ENCODE assay signal across 19 cellular contexts in the genomic region with DNA sequence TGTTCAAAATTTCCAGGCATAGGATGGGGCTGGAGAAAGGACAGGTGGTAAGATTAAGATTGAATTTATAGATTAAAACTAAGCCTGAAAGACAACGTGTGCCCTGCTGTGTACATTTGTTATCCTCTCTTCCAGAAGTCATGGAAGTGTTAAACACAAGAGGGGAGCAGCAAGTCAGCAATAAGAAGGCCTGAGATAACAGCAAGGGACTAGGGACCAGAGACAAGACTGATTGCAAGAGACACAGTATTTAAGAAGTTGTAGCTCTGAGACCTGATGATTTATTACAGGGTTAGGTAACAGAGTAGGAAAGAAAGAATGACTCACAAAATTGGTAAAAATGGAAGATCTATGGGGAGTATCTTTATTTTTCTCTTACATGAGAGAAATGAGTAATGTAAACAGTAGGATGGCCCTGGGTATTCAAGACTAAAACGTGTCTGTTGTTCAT. TPM values are rescaled to one million over a fixed set of nuclear protein-coding genes. Genes with fewer than 3 reads are reported as not detected.
DNase-seq lines count a peak whose midpoint lies in the region; ATAC-seq and TF ChIP-seq lines count a peak whose summit lies in the region.
"Had no signal": no experiment of that assay in that cellular context is flagged by ENCODE, and none has a peak within 500 bp of the region (broad histone marks: within the 10 kb centered on the region; RNA-seq: fewer than 3 reads in every experiment).

No MANE protein-coding gene starts in this region.

- H3K27me3 Mint-ChIP-seq in chondrocyte (ENCODE audit: low read depth) = no peaks in the 10 kb centered on the region
- no peaks in the 10 kb centered on the region for H3K27me3 Mint-ChIP-seq in nephron progenitor cell (ENCODE audit: low read depth, poor library complexity)
- H3K27me3 Mint-ChIP-seq in CD4-positive, alpha-beta T cell = peaks cover 5% of the 10 kb centered on the region

- H3K27ac Mint-ChIP-seq in chondrocyte (ENCODE audit: unreplicated experiment) = peak overlapping the region; percentile 4
- H3K27ac Mint-ChIP-seq in nephron progenitor cell = peak overlapping the region; percentile 54
- no peak overlapping the region for H3K27ac Mint-ChIP-seq in CD4-positive, alpha-beta T cell
- H3K27ac Mint-ChIP-seq: activated B cell treated with CpG ODN at 0.5 μM for 24 hours, H9 had no signal

- no peak overlapping the region for H3K27ac ChIP-seq in CD4-positive, alpha-beta T cell (ENCODE audit: low read depth, low read length)
- H3K27ac ChIP-seq in dorsolateral prefrontal cortex = no peak overlapping the region
- H3K27ac ChIP-seq: BLaER1, body of pancreas had no signal

- no peaks in the 10 kb centered on the region for H3K9me3 ChIP-seq in CD4-positive, alpha-beta T cell (ENCODE audit: control insufficient read depth, low read length)
- H3K9me3 ChIP-seq: BLaER1, body of pancreas had no signal

- H3K27me3 ChIP-seq in CD4-positive, alpha-beta T cell (ENCODE audit: control insufficient read depth, insufficient read depth, low read length) = no peaks in the 10 kb centered on the region
- H3K27me3 ChIP-seq in dorsolateral prefrontal cortex = peaks cover 0 to 3% (median 0%) of the 10 kb centered on the region in 45 donors
- H3K27me3 ChIP-seq: BLaER1, body of pancreas had no signal

- H3K4me1 Mint-ChIP-seq in chondrocyte (ENCODE audit: low read depth) (peaks cover 53% of the 10 kb centered on the region), nephron progenitor cell (peaks cover 40% of the 10 kb centered on the region)
- H3K4me1 Mint-ChIP-seq in CD4-positive, alpha-beta T cell (ENCODE audit: low read depth) = no peaks in the 10 kb centered on the region
- H3K4me1 Mint-ChIP-seq: activated B cell treated with CpG ODN at 0.5 μM for 24 hours had no signal

- TF ChIP-seq CTCF in chondrocyte (IDR thresholded peaks at IDR 0.05) (no peak), nephron progenitor cell (IDR thresholded peaks at IDR 0.05) (no peak), dorsolateral prefrontal cortex (IDR thresholded peaks at IDR 0.05 in 54 of 56, conservative IDR thresholded peaks at IDR 0.05 in 2 of 56; ENCODE audit: low read depth in 1 of 56, partially characterized antibody in 56 of 56) (no peak)
- TF ChIP-seq CTCF in CD4-positive, alpha-beta T cell (IDR thresholded peaks at IDR 0.05) = no peak

- POLR2A ChIA-PET in CD4-positive, alpha-beta T cell (lab: Charles Lee) = no interaction called here

- H3K4me3 Mint-ChIP-seq in chondrocyte (ENCODE audit: unreplicated experiment) (no peak overlapping the region), nephron progenitor cell (peak overlapping the region; percentile 5)
- H3K4me3 Mint-ChIP-seq in CD4-positive, alpha-beta T cell = no peak overlapping the region
- H3K4me3 Mint-ChIP-seq: activated B cell treated with CpG ODN at 0.5 μM for 24 hours, H9 had no signal

- CTCF ChIA-PET in CD4-positive, alpha-beta T cell (lab: Charles Lee) = no interaction called here

- no peaks in the 10 kb centered on the region for H3K36me3 Mint-ChIP-seq in chondrocyte (ENCODE audit: low read depth)
- no peaks in the 10 kb centered on the region for H3K36me3 Mint-ChIP-seq in nephron progenitor cell (ENCODE audit: low read depth)
- no peaks in the 10 kb centered on the region for H3K36me3 Mint-ChIP-seq in CD4-positive, alpha-beta T cell (ENCODE audit: low read depth)

- ATAC-seq in CD4-positive, alpha-beta T cell (ENCODE audit: poor library complexity) = no peak
- ATAC-seq in Right ventricle myocardium inferior = no peak
- ATAC-seq: body of pancreas, Panc1 had no signal

- no peak overlapping the region for H3K4me3 ChIP-seq in dorsolateral prefrontal cortex
- H3K4me3 ChIP-seq: BLaER1, body of pancreas had no signal

- DNase-seq in ELR (ENCODE audit: low read depth) (peak; percentile 86), NCI-H82 (lab: John Stamatoyannopoulos, UW) (peak; percentile 83), chondrocyte (ENCODE audit: low spot score) (no peak), nephron progenitor cell (no peak), GF-D8 (lab: John Stamatoyannopoulos, UW) (no peak), Right ventricle myocardium inferior (ENCODE audit: missing footprints) (no peak), dorsolateral prefrontal cortex (no peak)
- DNase-seq in CD4-positive, alpha-beta T cell = no peak
- DNase-seq: activated B cell treated with CpG ODN at 0.5 μM for 24 hours; body of pancreas; effector CD4-positive, alpha-beta T cell; H9; islet precursor cell; KBM-7; NCI-H1417 treated with DMSO at 0.1 percent for 48 hours; NCI-H446; T-helper 1 cell had no signal

- intact Hi-C loops in CD4-positive, alpha-beta T cell (cut with DNase I, micrococcal nuclease) = no loop called here
- intact Hi-C loops in Right ventricle myocardium inferior (cut with DNase I) = no loop called here
- intact Hi-C loops in dorsolateral prefrontal cortex (cut with DNase I) = no loop called here

- no peaks in the 10 kb centered on the region for H3K9me3 Mint-ChIP-seq in chondrocyte (ENCODE audit: low read depth)
- H3K9me3 Mint-ChIP-seq in nephron progenitor cell = no peaks in the 10 kb centered on the region
- H3K9me3 Mint-ChIP-seq in CD4-positive, alpha-beta T cell = no peaks in the 10 kb centered on the region
- H3K9me3 Mint-ChIP-seq: activated B cell treated with CpG ODN at 0.5 μM for 24 hours, H9 had no signal

RNA-seq across cellular contexts. Expression of a gene that starts 55.7 kb away (rescaled TPM):
- total RNA-seq in chondrocyte = 11,901 to 12,433 TPM (median 12,302 TPM) in 3 replicates
- total RNA-seq in CD4-positive, alpha-beta T cell = under 1 TPM; 0.28 to 0.33 TPM
- 96.6 TPM for total RNA-seq in Right ventricle myocardium inferior
- total RNA-seq in dorsolateral prefrontal cortex = 10 to 100 TPM in 55 of 120 experiments, 1 to 10 TPM in 65; 2.1 to 73.5 (median 9.3) TPM
- total RNA-seq: activated B cell treated with CpG ODN at 0.5 μM for 24 hours had no signal

Comparison
In these comparisons a context has a peak if more than half of its experiments do, and no peak if none do; other contexts are left out.
1. DNase-seq: peak in ELR (single experiment) and NCI-H82 (single experiment); none in chondrocyte (single experiment), nephron progenitor cell (single experiment), GF-D8 (single experiment), CD4-positive, alpha-beta T cell (0 of 10), Right ventricle myocardium inferior (single experiment) and dorsolateral prefrontal cortex (0 of 10).
2. RNA of a gene that starts 55.7 kb away (total RNA-seq): 11,901 to 12,433 TPM in chondrocyte; 96.6 TPM in Right ventricle myocardium inferior (single experiment), 2.1 to 73.5 TPM in dorsolateral prefrontal cortex and 0.28 to 0.33 TPM in CD4-positive, alpha-beta T cell; every median in the first group is over 100 times any median in the second.